Comparison of ENCODE assay signal across 23 cellular contexts in genomic region chr12:51836833-51837184, GRCh38. TPM values are rescaled to one million over a fixed set of nuclear protein-coding genes. Genes with fewer than 3 reads are reported as not detected.
DNase-seq lines count a peak whose midpoint lies in the region; TF ChIP-seq lines count a peak whose summit lies in the region.
"Had no signal": no experiment of that assay in that cellular context is flagged by ENCODE, and none has a peak within 500 bp of the region (broad histone marks: within the 10 kb centered on the region; RNA-seq: fewer than 3 reads in every experiment).

No MANE protein-coding gene starts in this region.

- H3K18ac ChIP-seq in mesenchymal stem cell (ENCODE audit: low read depth in 1 of 2, low read length in 2 of 2) (no peak overlapping the region), neuronal stem cell (ENCODE audit: low read length) (peak overlapping the region; percentile 22)

- no peaks in the 10 kb centered on the region for H3K9me3 ChIP-seq in BLaER1 treated with 17β-estradiol and CSF1 and Interleukin-3, amounts not matched to agents 10 nM and 100 nM (replicated peaks in 1 of 11)
- no peaks in the 10 kb centered on the region for H3K9me3 ChIP-seq in WERI-Rb-1 (ENCODE audit: severe bottlenecking)
- no peaks in the 10 kb centered on the region for H3K9me3 ChIP-seq in mesenchymal stem cell (ENCODE audit: control insufficient read depth, low read length)
- H3K9me3 ChIP-seq in neuronal stem cell (replicated peaks in 1 of 2; ENCODE audit: control insufficient read depth in 2 of 2, insufficient read depth in 1 of 2, low read depth in 1 of 2, low read length in 2 of 2), result no peaks in the 10 kb centered on the region
- H3K9me3 ChIP-seq: BE2C had no signal

- H2BK12ac ChIP-seq in mesenchymal stem cell (ENCODE audit: low read length in 2 of 2) (no peak overlapping the region), neuronal stem cell (ENCODE audit: low read length) (no peak overlapping the region)

- H3K14ac ChIP-seq in mesenchymal stem cell (ENCODE audit: low read length in 2 of 2) (no peak overlapping the region), neuronal stem cell (ENCODE audit: low read length) (no peak overlapping the region)

- 78% methylated on average over 6 of the region's 6 CpGs for WGBS in mesenchymal stem cell
- WGBS in neuronal stem cell (ENCODE audit: extremely low coverage in 2 of 2, insufficient read length in 2 of 2, insufficient replicate concordance in 1 of 2), 2 donors, result no CpG with 5 or more reads among the region's 6 CpGs

- DNase-seq in WERI-Rb-1 (peak; percentile 55), mesenchymal stem cell (no peak), neuronal stem cell (ENCODE audit: low spot score) (no peak), HCEC 1CT (no peak), GOT3 (lab: John Stamatoyannopoulos, UW) (no peak), KG1 (lab: John Stamatoyannopoulos, UW) (no peak), dermis blood vessel endothelial cell (no peak)
- DNase-seq: BE2C; CD4-positive, alpha-beta memory T cell; DMS53; NCI-H1105 treated with DMSO at 0.1 percent for 48 hours; NCI-H1694 treated with DMSO at 0.1 percent for 48 hours; NCI-H2107; NCI-H2227 treated with DMSO at 0.1 percent for 48 hours; NCI-H510A treated with DMSO at 0.1 percent for 48 hours; NCI-H774; OCI-M1; Right ventricle myocardium superior had no signal

- H2BK15ac ChIP-seq in mesenchymal stem cell (ENCODE audit: low read depth, poor library complexity, severe bottlenecking) (peak overlapping the region; percentile 12), neuronal stem cell (ENCODE audit: low read length) (no peak overlapping the region)

- no peak overlapping the region for H3K4me3 ChIP-seq in BLaER1 treated with 17β-estradiol and CSF1 and Interleukin-3, amounts not matched to agents 10 nM and 100 nM
- H3K4me3 ChIP-seq in WERI-Rb-1 (ENCODE audit: low read depth, low read length), result no peak overlapping the region
- no peak overlapping the region for H3K4me3 ChIP-seq in mesenchymal stem cell (ENCODE audit: insufficient read depth in 1 of 2, low read depth in 1 of 2, low read length in 2 of 2)
- H3K4me3 ChIP-seq in neuronal stem cell (ENCODE audit: low read length in 2 of 2), result no peak overlapping the region

- H3K79me1 ChIP-seq in mesenchymal stem cell (replicated peaks; ENCODE audit: low read length, poor library complexity, severe bottlenecking) (no peaks in the 10 kb centered on the region), neuronal stem cell (ENCODE audit: low read depth, low read length) (peaks cover 2% of the 10 kb centered on the region)

- no peak overlapping the region for H3K4ac ChIP-seq in mesenchymal stem cell (ENCODE audit: low read depth in 1 of 2, low read length in 2 of 2)
- no peak overlapping the region for H3K4ac ChIP-seq in neuronal stem cell (ENCODE audit: low read length)

- TF ChIP-seq CTCF in WERI-Rb-1 (IDR thresholded peaks at IDR 0.05; ENCODE audit: low read depth, low read length), result no peak

- H3K4me1 ChIP-seq in BLaER1 treated with 17β-estradiol and CSF1 and Interleukin-3, amounts not matched to agents 10 nM and 100 nM, result peaks cover 34 to 94% (median 76%) of the 10 kb centered on the region in 10 experiments
- peaks cover 1% of the 10 kb centered on the region for H3K4me1 ChIP-seq in mesenchymal stem cell (ENCODE audit: control insufficient read depth, insufficient read depth, low read depth, low read length)
- H3K4me1 ChIP-seq in neuronal stem cell (ENCODE audit: control insufficient read depth in 2 of 2, insufficient read depth in 1 of 2, low read depth in 1 of 2, low read length in 2 of 2), result peaks cover 24 to 69% of the 10 kb centered on the region in 2 donors
- H3K4me1 ChIP-seq: BE2C had no signal

- H4K8ac ChIP-seq in mesenchymal stem cell (ENCODE audit: low read length), result no peak overlapping the region
- no peak overlapping the region for H4K8ac ChIP-seq in neuronal stem cell (ENCODE audit: low read depth, low read length)

- no peaks in the 10 kb centered on the region for H4K20me1 ChIP-seq in BLaER1 treated with 17β-estradiol and CSF1 and Interleukin-3, amounts not matched to agents 10 nM and 100 nM

- peak overlapping the region in 2 of 11 experiments; percentile 4 to 6; a peak in 3 of 22 replicates for H3K9ac ChIP-seq in BLaER1 treated with 17β-estradiol and CSF1 and Interleukin-3, amounts not matched to agents 10 nM and 100 nM
- no peak overlapping the region for H3K9ac ChIP-seq in mesenchymal stem cell (ENCODE audit: low read length)
- no peak overlapping the region for H3K9ac ChIP-seq in neuronal stem cell (ENCODE audit: low read depth, low read length, poor library complexity)

- H2BK120ac ChIP-seq in mesenchymal stem cell (ENCODE audit: low read depth, low read length), result no peak overlapping the region
- H2BK120ac ChIP-seq in neuronal stem cell (ENCODE audit: low read depth, low read length), result no peak overlapping the region

- H4K91ac ChIP-seq in mesenchymal stem cell (ENCODE audit: low read length), result no peak overlapping the region
- H4K91ac ChIP-seq in neuronal stem cell (ENCODE audit: low read depth, low read length, poor library complexity), result no peak overlapping the region

- no peak overlapping the region for H3K23ac ChIP-seq in mesenchymal stem cell (ENCODE audit: low read length in 2 of 2)
- H3K23ac ChIP-seq in neuronal stem cell (ENCODE audit: low read depth, low read length, poor library complexity), result no peak overlapping the region

- H3K4me2 ChIP-seq in BLaER1 treated with 17β-estradiol and CSF1 and Interleukin-3, amounts not matched to agents 10 nM and 100 nM, result peak overlapping the region in 10 of 11 experiments; percentile 15 to 99 (median 46); a peak in 15 of 22 replicates
- H3K4me2 ChIP-seq in mesenchymal stem cell (ENCODE audit: low read length, poor library complexity, severe bottlenecking) (no peak overlapping the region), neuronal stem cell (ENCODE audit: insufficient read depth, low read length, poor library complexity, severe bottlenecking) (no peak overlapping the region)

- H3K27me3 ChIP-seq in BLaER1 treated with 17β-estradiol and CSF1 and Interleukin-3, amounts not matched to agents 10 nM and 100 nM, result peaks cover 0 to 6% (median 0%) of the 10 kb centered on the region in 11 experiments; a peak in 1 of 22 replicates
- no peaks in the 10 kb centered on the region for H3K27me3 ChIP-seq in WERI-Rb-1 (ENCODE audit: insufficient read depth, low read depth, severe bottlenecking)
- H3K27me3 ChIP-seq in mesenchymal stem cell (ENCODE audit: control insufficient read depth in 1 of 2, insufficient read depth in 1 of 2, low read length in 2 of 2), result peaks cover 87 to 90% of the 10 kb centered on the region in 2 experiments
- H3K27me3 ChIP-seq in neuronal stem cell (ENCODE audit: control insufficient read depth in 3 of 3, insufficient read depth in 3 of 3, low read depth in 1 of 3, low read length in 3 of 3), result no peaks in the 10 kb centered on the region
- H3K27me3 ChIP-seq: BE2C had no signal

- H2BK5ac ChIP-seq in mesenchymal stem cell (ENCODE audit: low read depth, low read length, poor library complexity, severe bottlenecking), result no peak overlapping the region
- no peak overlapping the region for H2BK5ac ChIP-seq in neuronal stem cell (ENCODE audit: low read length)

- H2AFZ ChIP-seq in mesenchymal stem cell (ENCODE audit: low read depth, low read length), result no peak overlapping the region
- no peak overlapping the region for H2AFZ ChIP-seq in neuronal stem cell (ENCODE audit: low read length)

- H3K36me3 ChIP-seq in BLaER1 treated with 17β-estradiol and CSF1 and Interleukin-3, amounts not matched to agents 10 nM and 100 nM, result no peaks in the 10 kb centered on the region
- H3K36me3 ChIP-seq in WERI-Rb-1 (no peaks in the 10 kb centered on the region), mesenchymal stem cell (ENCODE audit: control insufficient read depth in 1 of 2, insufficient read depth in 2 of 2, low read depth in 1 of 2, low read length in 2 of 2) (no peaks in the 10 kb centered on the region), neuronal stem cell (replicated peaks in 1 of 2; ENCODE audit: control insufficient read depth in 2 of 2, insufficient read depth in 2 of 2, low read length in 2 of 2) (peaks cover 0 to 31% of the 10 kb centered on the region in 2 donors)
- H3K36me3 ChIP-seq: BE2C had no signal

- no peak overlapping the region for H2AK5ac ChIP-seq in mesenchymal stem cell (ENCODE audit: low read length, severe bottlenecking)
- H2AK5ac ChIP-seq in neuronal stem cell (ENCODE audit: low read depth, low read length), result peak overlapping the region; percentile 53

- peak overlapping the region in 8 of 11 experiments; percentile 28 to 88 (median 42); a peak in 15 of 22 replicates for H3K27ac ChIP-seq in BLaER1 treated with 17β-estradiol and CSF1 and Interleukin-3, amounts not matched to agents 10 nM and 100 nM
- peak overlapping the region; percentile 80 for H3K27ac ChIP-seq in WERI-Rb-1
- no peak overlapping the region for H3K27ac ChIP-seq in mesenchymal stem cell (ENCODE audit: low read length, poor library complexity, severe bottlenecking)
- H3K27ac ChIP-seq in neuronal stem cell (replicated peaks; ENCODE audit: low read length), result peak overlapping the region; percentile 74

RNA-seq across cellular contexts. Expression of gene FIGNL2, which starts 11.7 kb away (rescaled TPM):
- 0.62 TPM for polyA plus RNA-seq in mesenchymal stem cell (2013, experiment 1 of 2)
- polyA plus RNA-seq in mesenchymal stem cell (2013, experiment 2 of 2), result 0.71 TPM
- 28.1 TPM for polyA plus RNA-seq in neuronal stem cell (2013, experiment 1 of 2)
- polyA plus RNA-seq in neuronal stem cell (2013, experiment 2 of 2), result 28.7 TPM
- total RNA-seq in dermis blood vessel endothelial cell, result 0.74 and 1.2 TPM in 2 replicates
- total RNA-seq: H4, HT-29 had no signal
- polyA plus RNA-seq: IgD-negative memory B cell had no signal

RNA-seq across cellular contexts. Expression of gene ANKRD33, which starts 51.1 kb away (rescaled TPM):
- 3.7 TPM for polyA plus RNA-seq in mesenchymal stem cell (2013, experiment 1 of 2)
- polyA plus RNA-seq in mesenchymal stem cell (2013, experiment 2 of 2), result 3.2 TPM
- polyA plus RNA-seq in neuronal stem cell (2013, experiment 1 of 2), result 0.29 TPM
- polyA plus RNA-seq in neuronal stem cell (2013, experiment 2 of 2), result 0.32 TPM
- total RNA-seq in dermis blood vessel endothelial cell, result 0.19 TPM in 1 of 2 replicates, not detected in the other
- total RNA-seq: A172; CD4-positive, alpha-beta memory T cell; H4; HT-29; Right ventricle myocardium superior had no signal
- polyA plus RNA-seq: CD4-positive, alpha-beta memory T cell; IgD-negative memory B cell had no signal

Comparison
In these comparisons a context has a peak if more than half of its experiments do, and no peak if none do; other contexts are left out.
1. H3K4me2 ChIP-seq: peak in BLaER1 treated with 17β-estradiol and CSF1 and Interleukin-3, amounts not matched to agents 10 nM and 100 nM (10 of 11); none in mesenchymal stem cell (single experiment) and neuronal stem cell (single experiment).